ENCODE assay signal across 26 cellular contexts in genomic region chr2:40292291-40292690, GRCh38.
"Had no signal": no experiment of that assay in that cellular context is flagged by ENCODE, and none has a peak within 500 bp of the region (broad histone marks: within the 10 kb centered on the region; RNA-seq: fewer than 3 reads in every experiment).

No MANE protein-coding gene starts in this region.

- DNase-seq: activated CD4-positive, alpha-beta T cell treated with anti-CD3 and anti-CD28 coated beads, Interleukin-2, amount 10 ng/mL, durations not matched to agents 7 days and 5 days; activated CD4-positive, alpha-beta T cell treated with anti-CD3 and anti-CD28 coated beads, Interleukin-2, amount 50 U/mL, for 48 hours; activated CD8-positive, alpha-beta T cell treated with anti-CD3 and anti-CD28 coated beads, Interleukin-2, amount 10 ng/mL, durations not matched to agents 7 days and 5 days; activated gamma-delta T cell treated with Interleukin-2 at 50 U/mL for 16 hours; activated naive CD4-positive, alpha-beta T cell treated with anti-CD3 and anti-CD28 coated beads for 36 hours; activated T-cell treated with anti-CD3 and anti-CD28 coated beads, Interleukin-2, amount 50 U/mL, for 24 hours; adrenal gland; body of pancreas; caudate nucleus; cerebellar nuclear complex; NCI-H1092 treated with DMSO at 0.1 percent for 48 hours; NCI-H1694; NCI-H1930; NCI-H2081 treated with DMSO at 0.1 percent for 48 hours; NCI-H2171 treated with DMSO at 0.1 percent for 48 hours; NCI-H2227 treated with DMSO at 0.1 percent for 48 hours; NCI-H446 treated with DMSO at 0.1 percent for 48 hours; NCI-H524; NCI-H774; PC-9; Right ventricle myocardium superior; T1000 had no signal

- H3K36me3 ChIP-seq: adrenal gland, breast epithelium had no signal

- H3K4me1 ChIP-seq: adrenal gland, body of pancreas, breast epithelium had no signal

- H3K4me3 ChIP-seq: adrenal gland, body of pancreas, breast epithelium, PC-9, SK-N-MC had no signal

- ATAC-seq: activated CD8-positive, alpha-beta T cell treated with anti-CD3 and anti-CD28 coated beads, Interleukin-2, amount 10 ng/mL, durations not matched to agents 7 days and 5 days; activated naive CD4-positive, alpha-beta T cell treated with anti-CD3 and anti-CD28 coated beads, Interleukin-2, amount 50 U/mL, for 72 hours; body of pancreas had no signal

- H3K27me3 ChIP-seq: adrenal gland, body of pancreas, breast epithelium had no signal

- H3K27ac ChIP-seq: adrenal gland, body of pancreas, breast epithelium, KMS-11, PC-9, SK-N-MC had no signal

- H3K9me3 ChIP-seq: adrenal gland, body of pancreas, breast epithelium had no signal
